16 cellular contexts compared by ENCODE assay signal in genomic region chr19:35797663-35798062, GRCh38. TPM values are rescaled to one million over a fixed set of nuclear protein-coding genes. Genes with fewer than 3 reads are reported as not detected.
DNase-seq lines count a peak whose midpoint lies in the region; ATAC-seq, FAIRE-seq and TF ChIP-seq lines count a peak whose summit lies in the region.
"Had no signal": no experiment of that assay in that cellular context is flagged by ENCODE, and none has a peak within 500 bp of the region (broad histone marks: within the 10 kb centered on the region; RNA-seq: fewer than 3 reads in every experiment).

No MANE protein-coding gene starts in this region.

- H4K8ac ChIP-seq in mesendoderm (ENCODE audit: low read depth, low read length), result no peak overlapping the region

- H2BK5ac ChIP-seq in mesendoderm (ENCODE audit: low read length), result no peak overlapping the region

- no peaks in the 10 kb centered on the region for H3K79me1 ChIP-seq in mesendoderm (ENCODE audit: low read length)

- H2BK15ac ChIP-seq in mesendoderm (replicated peaks; ENCODE audit: low read depth), result no peak overlapping the region

- peaks cover 3 to 6% (median 4%) of the 10 kb centered on the region in 3 donors for H3K4me1 Mint-ChIP-seq in T-cell

- H3K27me3 Mint-ChIP-seq in T-cell, result peaks cover 22 to 41% of the 10 kb centered on the region in 2 donors

- H3K27me3 ChIP-seq in ACC112 (ENCODE audit: insufficient read depth, low read length), result peaks cover 4% of the 10 kb centered on the region; the same call in 1 of the 2 replicates
- H3K27me3 ChIP-seq in mesendoderm (ENCODE audit: insufficient read depth, low read length, poor library complexity), result peaks cover 7% of the 10 kb centered on the region
- H3K27me3 ChIP-seq in tibial artery, result peaks cover 0 to 41% of the 10 kb centered on the region in 2 donors

- H3K4ac ChIP-seq in mesendoderm (ENCODE audit: low read depth, low read length), result no peak overlapping the region

- H2AK5ac ChIP-seq in mesendoderm (ENCODE audit: low read length), result no peak overlapping the region

- H3K4me1 ChIP-seq in ACC112 (ENCODE audit: control insufficient read depth, insufficient read depth, low read length, unreplicated experiment), result peaks cover 11% of the 10 kb centered on the region
- H3K4me1 ChIP-seq in mesendoderm (ENCODE audit: control insufficient read depth, low read depth, low read length), result peaks cover 2% of the 10 kb centered on the region
- no peaks in the 10 kb centered on the region for H3K4me1 ChIP-seq in tibial artery

- no peak for TF ChIP-seq POLR2A in GM12891 (IDR thresholded peaks at IDR 0.05; ENCODE audit: low read depth, low read length)

- H3K9ac ChIP-seq in mesendoderm (ENCODE audit: low read length), result peak overlapping the region; percentile 51

- H3K4me3 Mint-ChIP-seq in T-cell, result no peak overlapping the region
- H3K4me3 Mint-ChIP-seq: stimulated activated naive CD8-positive, alpha-beta T cell treated with anti-CD3 and anti-CD28 coated beads, Interleukin-15, Interleukin-2, amounts not matched to agents 100 ng/mL and 50 ng/mL, for 24 hours had no signal

- no peaks in the 10 kb centered on the region for H3K9me3 ChIP-seq in tibial artery

- H3K9me3 Mint-ChIP-seq in T-cell, result no peaks in the 10 kb centered on the region
- H3K9me3 Mint-ChIP-seq: stimulated activated naive CD8-positive, alpha-beta T cell treated with anti-CD3 and anti-CD28 coated beads, Interleukin-15, Interleukin-2, amounts not matched to agents 100 ng/mL and 50 ng/mL, for 24 hours had no signal

- POLR2A ChIA-PET in T-cell (lab: Charles Lee), result no interaction called here

- H3K79me2 ChIP-seq in ACC112 (ENCODE audit: control insufficient read depth, insufficient read depth, low read length, unreplicated experiment) (no peaks in the 10 kb centered on the region), mesendoderm (ENCODE audit: control insufficient read depth, insufficient read depth, low read length) (no peaks in the 10 kb centered on the region)

- intact Hi-C loops in tibial artery (cut with DNase I; ENCODE audit: low total_unique reads), result no loop called here

- no peak for DNase-seq in GM12891 (ENCODE audit: insufficient read length, low spot score)
- peak; percentile 7 for DNase-seq in choroid plexus epithelial cell (ENCODE audit: low read depth)
- DNase-seq in mesendoderm, result peak; percentile 55
- DNase-seq in T-cell, result no peak
- no peak for DNase-seq in NCI-H524 (lab: John Stamatoyannopoulos, UW)
- DNase-seq in tibial artery, result no peak
- DNase-seq: activated naive CD4-positive, alpha-beta T cell; cortex of kidney; left cardiac atrium; NCI-H1105 treated with DMSO at 0.1 percent for 48 hours; NCI-H526 treated with DMSO at 0.1 percent for 48 hours; Right ventricle myocardium superior; WERI-Rb-1 had no signal

- FAIRE-seq in GM12891 (lab: Jason Lieb, UNC), result peak; percentile 5

- no peaks in the 10 kb centered on the region for H3K36me3 Mint-ChIP-seq in T-cell

- no peak overlapping the region for H4K5ac ChIP-seq in mesendoderm (ENCODE audit: low read length)

- H3K18ac ChIP-seq in mesendoderm (ENCODE audit: low read length), result no peak overlapping the region

- H2AFZ ChIP-seq in ACC112 (ENCODE audit: low read length, unreplicated experiment), result no peak overlapping the region

- H3K27ac ChIP-seq in ACC112 (ENCODE audit: low read depth, low read length) (no peak overlapping the region), mesendoderm (ENCODE audit: low read depth, low read length) (no peak overlapping the region), tibial artery (no peak overlapping the region)
- H3K27ac ChIP-seq: WERI-Rb-1 had no signal

- H3K27ac Mint-ChIP-seq in T-cell, result no peak overlapping the region
- H3K27ac Mint-ChIP-seq: stimulated activated naive CD8-positive, alpha-beta T cell treated with anti-CD3 and anti-CD28 coated beads, Interleukin-15, Interleukin-2, amounts not matched to agents 100 ng/mL and 50 ng/mL, for 24 hours had no signal

- TF ChIP-seq CTCF in choroid plexus epithelial cell (conservative IDR thresholded peaks at IDR 0.05; ENCODE audit: low read depth, low read length) (no peak), tibial artery (IDR thresholded peaks at IDR 0.05) (no peak)

- no peak overlapping the region for H3K4me2 ChIP-seq in mesendoderm (ENCODE audit: low read length)

- no peak overlapping the region for H2BK120ac ChIP-seq in mesendoderm (ENCODE audit: low read depth, low read length)

- peak overlapping the region; percentile 84 for H3K56ac ChIP-seq in mesendoderm (ENCODE audit: low read length)

- CTCF ChIA-PET in T-cell (lab: Charles Lee), result interaction anchor here in 1 of 2 donors (0.6 kb wide), 1 partner anchor 258 kb away, joined by 3 read pairs; no protein-coding TSS in a partner anchor

- ATAC-seq in HG03520 (IDR thresholded peaks at IDR 0.05; ENCODE audit: unreplicated experiment) (no peak), T-cell (replicated peaks in 1 of 4) (no peak)

- H3K4me3 ChIP-seq in ACC112 (ENCODE audit: low read depth, low read length) (peak overlapping the region; percentile 47), choroid plexus epithelial cell (ENCODE audit: low read depth, low read length) (no peak overlapping the region), mesendoderm (ENCODE audit: low read length) (no peak overlapping the region), tibial artery (no peak overlapping the region)

- H3K23ac ChIP-seq in mesendoderm (ENCODE audit: low read length), result no peak overlapping the region

- H3K36me3 ChIP-seq in ACC112 (ENCODE audit: insufficient read depth, low read length) (no peaks in the 10 kb centered on the region), mesendoderm (ENCODE audit: control insufficient read depth, insufficient read depth, low read length) (no peaks in the 10 kb centered on the region), tibial artery (no peaks in the 10 kb centered on the region)
- H3K36me3 ChIP-seq: WERI-Rb-1 had no signal

- WGBS in mesendoderm (ENCODE audit: extremely low coverage, insufficient coverage, low lambda C conversion rate), result no CpG with 5 or more reads among the region's 15 CpGs

TF ChIP-seq in GM12891, 5 proteins besides CTCF, POLR2A, EP300 and RAD21:
- TF ChIP-seq TAF1 (IDR thresholded peaks at IDR 0.05; ENCODE audit: low read depth, low read length) (no peak), PAX5 (IDR thresholded peaks at IDR 0.05; ENCODE audit: insufficient read depth, low read length, severe bottlenecking) (no peak), POU2F2 (IDR thresholded peaks at IDR 0.05; ENCODE audit: low read depth, low read length) (no peak), SPI1 (IDR thresholded peaks at IDR 0.05; ENCODE audit: low read depth, low read length) (no peak), POLR2AphosphoS5 (IDR thresholded peaks at IDR 0.05; ENCODE audit: low read depth, low read length) (no peak)

RNA-seq across cellular contexts. Expression of gene PRODH2, which starts 15.0 kb away (rescaled TPM):
- polyA plus RNA-seq in GM12891 (2012; ENCODE audit: low read depth, missing spikeins), result not detected
- not detected for polyA plus RNA-seq in mesendoderm (2013, experiment 1 of 2)
- not detected for polyA plus RNA-seq in mesendoderm (2013, experiment 2 of 2)
- not detected for total RNA-seq in T-cell
- total RNA-seq: left cardiac atrium, Right ventricle myocardium superior had no signal

RNA-seq across cellular contexts. Expression of gene ARHGAP33, which starts 22.3 kb away (rescaled TPM):
- polyA plus RNA-seq in GM12891 (2012; ENCODE audit: low read depth, missing spikeins), result 23.5 TPM
- polyA plus RNA-seq in mesendoderm (2013, experiment 1 of 2), result 10.3 TPM
- polyA plus RNA-seq in mesendoderm (2013, experiment 2 of 2), result 9.8 TPM
- 10 to 100 TPM; 19.7 to 38.5 (median 22.8) TPM for total RNA-seq in T-cell

RNA-seq across cellular contexts. Expression of gene PROSER3, which starts 39.7 kb away (rescaled TPM):
- 7.9 TPM for polyA plus RNA-seq in GM12891 (2012; ENCODE audit: low read depth, missing spikeins)
- 17.9 TPM for polyA plus RNA-seq in mesendoderm (2013, experiment 1 of 2)
- polyA plus RNA-seq in mesendoderm (2013, experiment 2 of 2), result 17.6 TPM
- 10 to 100 TPM; 31.3 to 52.1 (median 47.8) TPM for total RNA-seq in T-cell

RNA-seq across cellular contexts. Expression of gene HSPB6, which starts 40.8 kb away (rescaled TPM):
- 0.15 TPM for polyA plus RNA-seq in GM12891 (2012; ENCODE audit: low read depth, missing spikeins)
- polyA plus RNA-seq in mesendoderm (2013, experiment 1 of 2), result 1.3 TPM
- 1.1 TPM for polyA plus RNA-seq in mesendoderm (2013, experiment 2 of 2)
- total RNA-seq in T-cell, result under 1 TPM in 3 of 5 donors, not detected in 2; 0.44 to 0.69 (median 0.51) TPM

RNA-seq across cellular contexts. Expression of gene LIN37, which starts 49.3 kb away (rescaled TPM):
- polyA plus RNA-seq in GM12891 (2012; ENCODE audit: low read depth, missing spikeins), result 9.9 TPM
- polyA plus RNA-seq in mesendoderm (2013, experiment 1 of 2), result 2.7 TPM
- polyA plus RNA-seq in mesendoderm (2013, experiment 2 of 2), result 3.4 TPM
- 10 to 100 TPM; 11.8 to 23.6 (median 22.8) TPM for total RNA-seq in T-cell

Comparison
In these comparisons a context has a peak if more than half of its experiments do, and no peak if none do; other contexts are left out.
1. DNase-seq: peak in choroid plexus epithelial cell (single experiment) and mesendoderm (single experiment); none in GM12891 (single experiment), T-cell (0 of 34), NCI-H524 (0 of 2) and tibial artery (0 of 2).